In the genomic region with DNA sequence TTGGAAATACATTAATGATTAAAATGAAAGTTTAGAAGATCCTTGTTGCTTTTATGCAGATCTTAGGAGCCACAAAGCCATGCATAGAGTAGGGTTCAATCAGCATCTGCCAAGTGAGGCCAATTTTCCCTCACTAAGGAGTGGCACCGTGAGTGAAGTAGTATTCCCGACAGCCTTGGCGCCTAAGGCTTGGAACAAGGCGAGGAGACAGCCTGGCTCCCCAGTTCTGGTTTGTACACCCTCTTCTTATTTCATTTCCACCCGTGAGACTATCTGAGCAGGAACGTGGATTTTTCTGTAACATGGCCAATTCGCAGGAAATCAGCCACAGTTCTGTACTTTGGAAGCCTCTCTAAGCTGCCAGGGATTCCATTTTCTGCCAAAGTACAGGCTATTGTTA, we compare ENCODE assay signal across 26 cellular contexts. TPM values are rescaled to one million over a fixed set of nuclear protein-coding genes. Genes with fewer than 3 reads are reported as not detected.
A peak's percentile ranks its signal among the peaks of the same experiment; 100 is the strongest.
DNase-seq lines count a peak whose midpoint lies in the region; ATAC-seq and TF ChIP-seq lines count a peak whose summit lies in the region.
"Had no signal": no experiment of that assay in that cellular context is flagged by ENCODE, and none has a peak within 500 bp of the region (broad histone marks: within the 10 kb centered on the region; RNA-seq: fewer than 3 reads in every experiment).

No MANE protein-coding gene starts in this region.

- no peak for ATAC-seq in WTC11
- ATAC-seq in GM21528 (IDR thresholded peaks at IDR 0.05; ENCODE audit: low FRiP score, unreplicated experiment): no peak
- ATAC-seq: activated T-cell treated with anti-CD3 and anti-CD28 coated beads, Interleukin-2, amount 50 U/mL, for 72 hours; effector memory CD8-positive, alpha-beta T cell; esophagus mucosa; naive thymus-derived CD4-positive, alpha-beta T cell had no signal

- H3K9me3 ChIP-seq in BE2C: no peaks in the 10 kb centered on the region
- H3K9me3 ChIP-seq: adrenal gland, colonic mucosa had no signal

- H3K4me3 Mint-ChIP-seq in WTC11: no peak overlapping the region
- H3K4me3 Mint-ChIP-seq: activated T-cell treated with anti-CD3 and anti-CD28 coated beads, Interleukin-2, amount 50 U/mL, for 72 hours; CD14-positive monocyte; effector memory CD8-positive, alpha-beta T cell; naive thymus-derived CD4-positive, alpha-beta T cell had no signal

- no peaks in the 10 kb centered on the region for H3K4me1 ChIP-seq in BE2C
- H3K4me1 ChIP-seq: colonic mucosa had no signal

- H3K27me3 Mint-ChIP-seq in WTC11 (ENCODE audit: low read depth): no peaks in the 10 kb centered on the region
- H3K27me3 Mint-ChIP-seq: effector memory CD8-positive, alpha-beta T cell; naive thymus-derived CD4-positive, alpha-beta T cell had no signal

- no peaks in the 10 kb centered on the region for H3K27me3 ChIP-seq in BE2C
- H3K27me3 ChIP-seq: adrenal gland, colonic mucosa, hepatocyte had no signal

- peak overlapping the region; percentile 12 to 52 for H3K27ac ChIP-seq in coronary artery
- peak overlapping the region; percentile 1 for H3K27ac ChIP-seq in temporal lobe (ENCODE audit: low read depth, low read length)
- H3K27ac ChIP-seq: colonic mucosa, GM23248, hepatocyte had no signal

- peaks cover 2% of the 10 kb centered on the region; the same call in 1 of the 2 replicates for H3K4me1 Mint-ChIP-seq in WTC11

- peaks cover 80% of the 10 kb centered on the region for H3K36me3 Mint-ChIP-seq in WTC11

- peak overlapping the region; percentile 26 for H3K27ac Mint-ChIP-seq in WTC11
- H3K27ac Mint-ChIP-seq: activated T-cell treated with anti-CD3 and anti-CD28 coated beads, Interleukin-2, amount 50 U/mL, for 72 hours; effector memory CD8-positive, alpha-beta T cell had no signal

- no peak for TF ChIP-seq CTCF in WTC11 (IDR thresholded peaks at IDR 0.05)
- TF ChIP-seq CTCF in coronary artery (IDR thresholded peaks at IDR 0.05): no peak
- no peak for TF ChIP-seq CTCF in BE2C (IDR thresholded peaks at IDR 0.05; ENCODE audit: low read depth, low read length)

- POLR2A ChIA-PET in WTC11 (lab: Charles Lee): no interaction called here

- CTCF ChIA-PET in WTC11 (lab: Charles Lee): no interaction called here

- peaks cover 22% of the 10 kb centered on the region for H3K36me3 ChIP-seq in BE2C
- H3K36me3 ChIP-seq: colonic mucosa had no signal

- no peak for DNase-seq in WTC11 (ENCODE audit: low spot score)
- DNase-seq in coronary artery (ENCODE audit: low spot score): no peak
- peak; percentile 48 to 70 for DNase-seq in hippocampal formation (lab: John Stamatoyannopoulos, UW)
- DNase-seq in amniotic stem cell (lab: John Stamatoyannopoulos, UW): no peak
- DNase-seq in BE2C: no peak
- no peak for DNase-seq in LoVo (ENCODE audit: low spot score)
- DNase-seq: activated naive CD4-positive, alpha-beta T cell treated with Interleukin-2 at 50 U/mL for 16 hours; activated T-cell treated with anti-CD3 and anti-CD28 coated beads, Interleukin-2, amount 50 U/mL, for 72 hours; adrenal gland; colonic mucosa; effector memory CD8-positive, alpha-beta T cell; foreskin fibroblast; GM23248; Kasumi-1; naive thymus-derived CD4-positive, alpha-beta T cell; NCI-H187 treated with DMSO at 0.1 percent for 48 hours; NCI-H2227 treated with DMSO at 0.1 percent for 48 hours; NCI-H526 treated with DMSO at 0.1 percent for 48 hours; SIG-M5; stimulated activated CD4-positive, alpha-beta T cell treated with anti-CD3 and anti-CD28 coated beads, Interleukin-2, amount 100 ng/mL, for 24 hours had no signal

- no peaks in the 10 kb centered on the region for H3K9me3 Mint-ChIP-seq in WTC11
- H3K9me3 Mint-ChIP-seq: activated T-cell treated with anti-CD3 and anti-CD28 coated beads, Interleukin-2, amount 50 U/mL, for 72 hours; effector memory CD8-positive, alpha-beta T cell had no signal

- H3K4me3 ChIP-seq in coronary artery: no peak overlapping the region
- no peak overlapping the region for H3K4me3 ChIP-seq in BE2C (ENCODE audit: low read depth, low read length)
- H3K4me3 ChIP-seq: adrenal gland, colonic mucosa, GM23248, hepatocyte, smooth muscle cell had no signal

TF ChIP-seq in WTC11, 78 proteins besides CTCF, POLR2A, EP300 and RAD21:
- TF ChIP-seq ZNF671 (CRISPR knock-in tag; IDR thresholded peaks at IDR 0.05): no peak
- TF ChIP-seq, protein P1, sequence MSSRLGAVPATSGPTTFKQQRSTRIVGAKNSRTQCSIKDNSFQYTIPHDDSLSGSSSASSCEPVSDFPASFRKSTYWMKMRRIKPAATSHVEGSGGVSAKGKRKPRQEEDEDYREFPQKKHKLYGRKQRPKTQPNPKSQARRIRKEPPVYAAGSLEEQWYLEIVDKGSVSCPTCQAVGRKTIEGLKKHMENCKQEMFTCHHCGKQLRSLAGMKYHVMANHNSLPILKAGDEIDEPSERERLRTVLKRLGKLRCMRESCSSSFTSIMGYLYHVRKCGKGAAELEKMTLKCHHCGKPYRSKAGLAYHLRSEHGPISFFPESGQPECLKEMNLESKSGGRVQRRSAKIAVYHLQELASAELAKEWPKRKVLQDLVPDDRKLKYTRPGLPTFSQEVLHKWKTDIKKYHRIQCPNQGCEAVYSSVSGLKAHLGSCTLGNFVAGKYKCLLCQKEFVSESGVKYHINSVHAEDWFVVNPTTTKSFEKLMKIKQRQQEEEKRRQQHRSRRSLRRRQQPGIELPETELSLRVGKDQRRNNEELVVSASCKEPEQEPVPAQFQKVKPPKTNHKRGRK (CRISPR knock-in tag; IDR thresholded peaks at IDR 0.05; ENCODE audit: borderline replicate concordance): no peak
- no peak for TF ChIP-seq TCF7 (CRISPR knock-in tag; IDR thresholded peaks at IDR 0.05; ENCODE audit: low read depth)
- no peak for TF ChIP-seq FOXK1 (CRISPR knock-in tag; IDR thresholded peaks at IDR 0.05)
- TF ChIP-seq CREB1 (CRISPR knock-in tag; IDR thresholded peaks at IDR 0.05): no peak
- TF ChIP-seq, protein P2, sequence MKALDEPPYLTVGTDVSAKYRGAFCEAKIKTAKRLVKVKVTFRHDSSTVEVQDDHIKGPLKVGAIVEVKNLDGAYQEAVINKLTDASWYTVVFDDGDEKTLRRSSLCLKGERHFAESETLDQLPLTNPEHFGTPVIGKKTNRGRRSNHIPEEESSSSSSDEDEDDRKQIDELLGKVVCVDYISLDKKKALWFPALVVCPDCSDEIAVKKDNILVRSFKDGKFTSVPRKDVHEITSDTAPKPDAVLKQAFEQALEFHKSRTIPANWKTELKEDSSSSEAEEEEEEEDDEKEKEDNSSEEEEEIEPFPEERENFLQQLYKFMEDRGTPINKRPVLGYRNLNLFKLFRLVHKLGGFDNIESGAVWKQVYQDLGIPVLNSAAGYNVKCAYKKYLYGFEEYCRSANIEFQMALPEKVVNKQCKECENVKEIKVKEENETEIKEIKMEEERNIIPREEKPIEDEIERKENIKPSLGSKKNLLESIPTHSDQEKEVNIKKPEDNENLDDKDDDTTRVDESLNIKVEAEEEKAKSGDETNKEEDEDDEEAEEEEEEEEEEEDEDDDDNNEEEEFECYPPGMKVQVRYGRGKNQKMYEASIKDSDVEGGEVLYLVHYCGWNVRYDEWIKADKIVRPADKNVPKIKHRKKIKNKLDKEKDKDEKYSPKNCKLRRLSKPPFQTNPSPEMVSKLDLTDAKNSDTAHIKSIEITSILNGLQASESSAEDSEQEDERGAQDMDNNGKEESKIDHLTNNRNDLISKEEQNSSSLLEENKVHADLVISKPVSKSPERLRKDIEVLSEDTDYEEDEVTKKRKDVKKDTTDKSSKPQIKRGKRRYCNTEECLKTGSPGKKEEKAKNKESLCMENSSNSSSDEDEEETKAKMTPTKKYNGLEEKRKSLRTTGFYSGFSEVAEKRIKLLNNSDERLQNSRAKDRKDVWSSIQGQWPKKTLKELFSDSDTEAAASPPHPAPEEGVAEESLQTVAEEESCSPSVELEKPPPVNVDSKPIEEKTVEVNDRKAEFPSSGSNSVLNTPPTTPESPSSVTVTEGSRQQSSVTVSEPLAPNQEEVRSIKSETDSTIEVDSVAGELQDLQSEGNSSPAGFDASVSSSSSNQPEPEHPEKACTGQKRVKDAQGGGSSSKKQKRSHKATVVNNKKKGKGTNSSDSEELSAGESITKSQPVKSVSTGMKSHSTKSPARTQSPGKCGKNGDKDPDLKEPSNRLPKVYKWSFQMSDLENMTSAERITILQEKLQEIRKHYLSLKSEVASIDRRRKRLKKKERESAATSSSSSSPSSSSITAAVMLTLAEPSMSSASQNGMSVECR (CRISPR knock-in tag; IDR thresholded peaks at IDR 0.05; ENCODE audit: borderline replicate concordance): no peak
- no peak for TF ChIP-seq ZNF219 (CRISPR knock-in tag; IDR thresholded peaks at IDR 0.05; ENCODE audit: borderline replicate concordance)
- TF ChIP-seq MXD4 (CRISPR knock-in tag; IDR thresholded peaks at IDR 0.05; ENCODE audit: borderline replicate concordance): no peak
- no peak for TF ChIP-seq SP1 (CRISPR knock-in tag; conservative IDR thresholded peaks at IDR 0.05)
- TF ChIP-seq, protein P3, sequence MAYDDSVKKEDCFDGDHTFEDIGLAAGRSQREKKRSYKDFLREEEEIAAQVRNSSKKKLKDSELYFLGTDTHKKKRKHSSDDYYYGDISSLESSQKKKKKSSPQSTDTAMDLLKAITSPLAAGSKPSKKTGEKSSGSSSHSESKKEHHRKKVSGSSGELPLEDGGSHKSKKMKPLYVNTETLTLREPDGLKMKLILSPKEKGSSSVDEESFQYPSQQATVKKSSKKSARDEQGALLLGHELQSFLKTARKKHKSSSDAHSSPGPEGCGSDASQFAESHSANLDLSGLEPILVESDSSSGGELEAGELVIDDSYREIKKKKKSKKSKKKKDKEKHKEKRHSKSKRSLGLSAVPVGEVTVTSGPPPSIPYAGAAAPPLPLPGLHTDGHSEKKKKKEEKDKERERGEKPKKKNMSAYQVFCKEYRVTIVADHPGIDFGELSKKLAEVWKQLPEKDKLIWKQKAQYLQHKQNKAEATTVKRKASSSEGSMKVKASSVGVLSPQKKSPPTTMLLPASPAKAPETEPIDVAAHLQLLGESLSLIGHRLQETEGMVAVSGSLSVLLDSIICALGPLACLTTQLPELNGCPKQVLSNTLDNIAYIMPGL (CRISPR knock-in tag; IDR thresholded peaks at IDR 0.05): no peak
- TF ChIP-seq TP53 (CRISPR knock-in tag; IDR thresholded peaks at IDR 0.05): no peak
- no peak for TF ChIP-seq TEAD1 (CRISPR knock-in tag; IDR thresholded peaks at IDR 0.05)

RNA-seq across cellular contexts. Expression of a gene that starts 22.6 kb away (rescaled TPM):
- total RNA-seq in WTC11 (2021) (416 to 423 TPM (median 422 TPM) in 3 replicates), temporal lobe (93.2 TPM)
- 54.5 TPM for polyA plus RNA-seq in BE2C (2012; ENCODE audit: insufficient read depth, insufficient read length, low read depth)

RNA-seq across cellular contexts. Expression of a gene that starts 33.9 kb away (rescaled TPM):
- total RNA-seq in WTC11 (2021) (105 to 108 TPM (median 105 TPM) in 3 replicates), temporal lobe (50.4 TPM)
- polyA plus RNA-seq in BE2C (2012; ENCODE audit: insufficient read depth, insufficient read length, low read depth): 29.5 TPM

RNA-seq across cellular contexts. Expression of a gene that starts 40.7 kb away (rescaled TPM):
- total RNA-seq in WTC11 (2021) (47.4 to 50.0 TPM (median 49.3 TPM) in 3 replicates), temporal lobe (40.6 TPM)
- 21.4 TPM for polyA plus RNA-seq in BE2C (2012; ENCODE audit: insufficient read depth, insufficient read length, low read depth)

RNA-seq across cellular contexts. Expression of a gene that starts 58.0 kb away (rescaled TPM):
- total RNA-seq in WTC11 (2021): 72.3 to 96.3 TPM (median 73.2 TPM) in 3 replicates
- 10.6 TPM for total RNA-seq in temporal lobe
- 58.3 TPM for polyA plus RNA-seq in BE2C (2012; ENCODE audit: insufficient read depth, insufficient read length, low read depth)

RNA-seq across cellular contexts. Expression of a gene that starts 58.3 kb away (rescaled TPM):
- 175 to 192 TPM (median 190 TPM) in 3 replicates for total RNA-seq in WTC11 (2021)
- 17.2 TPM for total RNA-seq in temporal lobe
- polyA plus RNA-seq in BE2C (2012; ENCODE audit: insufficient read depth, insufficient read length, low read depth): 262 TPM

Comparison
In these comparisons a context has a peak if more than half of its experiments do, and no peak if none do; other contexts are left out.
1. DNase-seq: peak in hippocampal formation (2 of 2); none in WTC11 (single experiment), coronary artery (single experiment), amniotic stem cell (single experiment), BE2C (single experiment) and LoVo (single experiment).